Comparison of ENCODE assay signal across 8 cellular contexts in the genomic region with DNA sequence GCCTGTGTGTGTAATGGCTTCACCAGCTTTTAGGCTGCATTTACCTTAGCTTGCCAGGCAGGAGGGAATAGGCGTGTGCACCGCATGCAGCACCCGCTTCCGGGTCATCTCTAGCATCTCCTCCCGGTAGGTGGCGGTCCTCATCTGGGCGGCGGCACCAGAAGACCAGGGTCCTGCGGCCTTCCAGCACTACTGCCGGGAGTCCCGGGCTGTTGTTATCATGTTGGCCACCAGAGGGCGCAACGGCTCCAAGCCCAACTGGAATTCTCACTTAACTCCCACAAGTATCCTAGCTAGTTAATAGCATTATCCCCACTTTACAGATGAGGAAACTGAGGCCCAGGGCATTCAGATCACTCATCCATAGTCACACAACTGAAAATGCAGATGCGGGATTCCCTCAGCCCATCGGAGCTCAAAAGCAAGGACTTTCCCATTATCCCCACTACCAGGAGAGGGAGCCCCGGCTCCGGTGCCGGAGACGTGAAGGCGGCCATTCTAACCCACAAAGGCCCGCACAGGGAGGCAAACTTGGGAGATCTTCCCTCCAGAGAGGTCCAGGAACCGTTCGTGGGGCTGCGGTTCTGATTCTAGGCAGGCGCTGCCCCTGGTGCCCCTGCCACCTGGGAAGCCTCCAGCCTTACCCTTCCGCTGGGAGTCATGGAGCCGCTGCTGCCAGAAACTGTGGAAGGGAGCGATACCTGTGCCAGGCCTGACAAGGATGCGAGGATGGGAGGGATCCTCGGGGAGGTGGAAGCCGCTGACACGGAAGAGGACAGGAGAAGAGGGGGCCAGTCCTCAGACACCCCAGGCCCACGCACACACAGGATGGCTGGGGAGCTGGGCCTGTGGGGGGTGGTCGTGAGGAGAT. TPM values are rescaled to one million over a fixed set of nuclear protein-coding genes. Genes with fewer than 3 reads are reported as not detected.
A peak's percentile ranks its signal among the peaks of the same experiment; 100 is the strongest.
DNase-seq lines count a peak whose midpoint lies in the region; ATAC-seq, FAIRE-seq and TF ChIP-seq lines count a peak whose summit lies in the region.

No MANE protein-coding gene starts in this region.

- H3K36me3 Mint-ChIP-seq in natural killer cell = no peaks in the 10 kb centered on the region

- no peaks in the 10 kb centered on the region for H3K9me2 ChIP-seq in OCI-LY1 (ENCODE audit: low read depth, low read length)

- H3K27me3 ChIP-seq in OCI-LY1 (ENCODE audit: insufficient read depth, low read length) = no peaks in the 10 kb centered on the region

- H3K9ac ChIP-seq in OCI-LY1 (ENCODE audit: low read length) = no peak overlapping the region

- no peaks in the 10 kb centered on the region for H3F3A ChIP-seq in OCI-LY1 (ENCODE audit: insufficient read depth, low read length)

- DNase-seq in Ammon's horn (ENCODE audit: low spot score) (peak; percentile 73), GM19239 (ENCODE audit: insufficient read length, low spot score) (peak; percentile 88), HPDE6-E6E7 (ENCODE audit: extremely low spot score) (peak; percentile 70), natural killer cell (peak; percentile 60)
- peak; percentile 92 for DNase-seq in activated CD8-positive, alpha-beta memory T cell treated with anti-CD3 and anti-CD28 coated beads, Interleukin-2, amount 50 U/mL, for 48 hours
- peak; percentile 83 for DNase-seq in stimulated activated naive CD8-positive, alpha-beta T cell treated with anti-CD3 and anti-CD28 coated beads, Interleukin-15, Interleukin-2, amounts not matched to agents 100 U/mL and 50 U/mL, for 24 hours

- H3K4me3 Mint-ChIP-seq in natural killer cell = no peak overlapping the region

- H3K9me3 ChIP-seq in OCI-LY1 (ENCODE audit: low read length) = no peaks in the 10 kb centered on the region

- TF ChIP-seq CTCF in OCI-LY1 (IDR thresholded peaks at IDR 0.05; ENCODE audit: low read length) (peak; percentile 99), natural killer cell (IDR thresholded peaks at IDR 0.05) (peak; percentile 93)

- H3K27ac ChIP-seq in OCI-LY1 (ENCODE audit: low read depth, low read length, poor library complexity, severe bottlenecking) = no peak overlapping the region

- H3K4me3 ChIP-seq in OCI-LY1 (ENCODE audit: low read depth, low read length, poor library complexity, severe bottlenecking) = no peak overlapping the region

- no peaks in the 10 kb centered on the region for H3K79me2 ChIP-seq in OCI-LY1 (ENCODE audit: insufficient read depth, low read length)

- ATAC-seq in esophagus mucosa (peak; percentile 67), natural killer cell (peak; percentile 60 to 73 (median 69))
- peak; percentile 90 for ATAC-seq in stimulated activated naive CD8-positive, alpha-beta T cell treated with anti-CD3 and anti-CD28 coated beads, Interleukin-15, Interleukin-2, amounts not matched to agents 100 U/mL and 50 U/mL, for 24 hours

- H4K20me1 ChIP-seq in OCI-LY1 (ENCODE audit: insufficient read depth, low read length) = no peaks in the 10 kb centered on the region

- H3K4me1 Mint-ChIP-seq in natural killer cell = peaks cover 6% of the 10 kb centered on the region in 2 donors

- H3K9me3 Mint-ChIP-seq in natural killer cell = no peaks in the 10 kb centered on the region

- no peak overlapping the region for H3K4me2 ChIP-seq in OCI-LY1 (ENCODE audit: low read length)

- intact Hi-C loops in natural killer cell (cut with micrococcal nuclease) = loop anchor here (2.0 to 5.0 kb wide), 2 partner anchors 102 to 303 kb away; no protein-coding TSS in a partner anchor

- 0 out of 2 replicates have a peak overlapping the region, but pooled peaks have one; percentile 3 for H2AFZ ChIP-seq in OCI-LY1 (ENCODE audit: low read length)

- H3K27ac Mint-ChIP-seq in natural killer cell = no peak overlapping the region

- peak; percentile 78 for FAIRE-seq in GM19239 (lab: Jason Lieb, UNC)

- no peaks in the 10 kb centered on the region for H3K4me1 ChIP-seq in OCI-LY1 (ENCODE audit: insufficient read depth, low read length, severe bottlenecking)

- no peaks in the 10 kb centered on the region for H3K36me3 ChIP-seq in OCI-LY1 (ENCODE audit: insufficient read depth, low read length)

- no peaks in the 10 kb centered on the region for H3K27me3 Mint-ChIP-seq in natural killer cell (ENCODE audit: low read depth in 2 of 2)

RNA-seq across cellular contexts. Expression of gene LGALS9, which starts 23.9 kb away (rescaled TPM):
- total RNA-seq in esophagus mucosa (22.6 TPM), natural killer cell (100 to 1,000 TPM in 2 of 3 donors, 10 to 100 TPM in 1; 83.4 to 142 (median 102) TPM)
